Comparison of ENCODE assay signal across 1 cellular context in the genomic region with DNA sequence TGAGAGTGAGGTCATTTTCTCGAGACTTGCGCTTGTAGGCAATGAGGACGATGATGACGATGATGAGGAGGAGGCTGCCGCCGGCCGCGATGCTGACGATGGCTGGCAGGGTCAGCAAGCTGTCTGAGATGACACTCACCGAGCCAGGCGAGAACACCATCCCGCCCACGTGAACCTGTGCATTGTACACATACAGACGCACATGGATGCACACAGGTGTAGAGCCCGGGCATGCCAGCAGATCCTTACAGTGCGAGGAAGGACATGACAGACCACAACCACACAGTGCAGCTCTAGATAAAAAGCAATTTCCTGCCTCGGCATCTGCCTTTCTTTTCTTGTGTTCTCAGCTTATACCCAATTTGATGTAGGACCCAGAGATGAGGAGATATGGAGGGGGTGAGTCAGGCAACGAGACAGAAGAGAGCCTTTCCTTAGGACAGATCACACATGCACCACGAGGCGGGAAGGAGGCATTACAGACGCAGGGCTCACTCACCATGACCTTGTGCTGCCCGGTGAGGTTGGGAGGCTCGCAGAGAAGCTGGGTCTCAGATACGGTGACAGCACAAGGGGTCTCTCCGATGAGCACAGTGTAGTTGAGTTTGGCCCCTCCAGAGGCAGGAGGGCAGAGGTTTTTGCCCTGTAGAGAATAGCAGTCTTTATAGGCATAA.
A peak's percentile ranks its signal among the peaks of the same experiment; 100 is the strongest.
TF ChIP-seq lines count a peak whose summit lies in the region.

No MANE protein-coding gene starts in this region.

TF ChIP-seq in HEK293, 187 proteins besides CTCF, POLR2A, EP300 and RAD21 (continued from another document):
- TF ChIP-seq, protein P1, sequence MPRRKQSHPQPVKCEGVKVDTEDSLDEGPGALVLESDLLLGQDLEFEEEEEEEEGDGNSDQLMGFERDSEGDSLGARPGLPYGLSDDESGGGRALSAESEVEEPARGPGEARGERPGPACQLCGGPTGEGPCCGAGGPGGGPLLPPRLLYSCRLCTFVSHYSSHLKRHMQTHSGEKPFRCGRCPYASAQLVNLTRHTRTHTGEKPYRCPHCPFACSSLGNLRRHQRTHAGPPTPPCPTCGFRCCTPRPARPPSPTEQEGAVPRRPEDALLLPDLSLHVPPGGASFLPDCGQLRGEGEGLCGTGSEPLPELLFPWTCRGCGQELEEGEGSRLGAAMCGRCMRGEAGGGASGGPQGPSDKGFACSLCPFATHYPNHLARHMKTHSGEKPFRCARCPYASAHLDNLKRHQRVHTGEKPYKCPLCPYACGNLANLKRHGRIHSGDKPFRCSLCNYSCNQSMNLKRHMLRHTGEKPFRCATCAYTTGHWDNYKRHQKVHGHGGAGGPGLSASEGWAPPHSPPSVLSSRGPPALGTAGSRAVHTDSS (tag by site-specific recombination; IDR thresholded peaks at IDR 0.05), result peak; percentile 59; the same call in 1 of the 2 replicates
